In genomic region chr9:132268725-132269352, GRCh38 we compare ENCODE assay signal across 9 cellular contexts.
A peak's percentile ranks its signal among the peaks of the same experiment; 100 is the strongest.
DNase-seq lines count a peak whose midpoint lies in the region; ATAC-seq, FAIRE-seq and TF ChIP-seq lines count a peak whose summit lies in the region.
"Had no signal": no experiment of that assay in that cellular context is flagged by ENCODE, and none has a peak within 500 bp of the region (broad histone marks: within the 10 kb centered on the region; RNA-seq: fewer than 3 reads in every experiment).

No MANE protein-coding gene starts in this region.

- TF ChIP-seq POLR2A in HepG2 (IDR thresholded peaks at IDR 0.05; ENCODE audit: insufficient read depth in 1 of 2, low read depth in 2 of 2, low read length in 2 of 2): no peak

- no peak overlapping the region for H3K4me2 ChIP-seq in HepG2 (ENCODE audit: low read depth, low read length)

- intact Hi-C loops in HepG2 (cut with micrococcal nuclease; ENCODE audit: unreplicated experiment): no loop called here

- H4K20me1 ChIP-seq in HepG2 (ENCODE audit: insufficient read depth, low read length): 0 out of 2 replicates have a peak, but pooled peaks cover 2% of the 10 kb centered on the region

- CTCF ChIA-PET in HepG2 (lab: Yijun Ruan, JAX; ENCODE audit: low intra/inter-chr PET ratio, low total read pairs): interaction anchor here (0.7 to 1.3 kb wide), 3 partner anchors 9 to 506 kb away, joined by 3 to 6 read pairs (median 5); no protein-coding TSS in a partner anchor

- FAIRE-seq in HepG2 (lab: Jason Lieb, UNC): peak; percentile 12

- TF ChIP-seq CTCF in HepG2 (CRISPR knock-in tag; IDR thresholded peaks at IDR 0.05): peak; percentile 76

- H3K36me3 ChIP-seq in HepG2 (replicated peaks in 1 of 2; ENCODE audit: control insufficient read depth in 1 of 2, insufficient read depth in 2 of 2, low read length in 2 of 2): peaks cover 13 to 48% of the 10 kb centered on the region in 2 experiments

- no peak overlapping the region for H3K27ac Mint-ChIP-seq in central memory CD8-positive, alpha-beta T cell (ENCODE audit: low read depth)

- H3K27ac ChIP-seq in HepG2 (ENCODE audit: extremely low read length, insufficient read depth, low read length): peak overlapping the region; percentile 27

- WGBS in HepG2 (ENCODE audit: low lambda C conversion rate): 68% methylated on average over 10 of the region's 10 CpGs

- H3K36me3 Mint-ChIP-seq in central memory CD8-positive, alpha-beta T cell (ENCODE audit: insufficient read depth): peaks cover 61% of the 10 kb centered on the region

- H3K4me1 Mint-ChIP-seq in central memory CD8-positive, alpha-beta T cell: peaks cover 6% of the 10 kb centered on the region

- no peaks in the 10 kb centered on the region for H3K9me3 Mint-ChIP-seq in central memory CD8-positive, alpha-beta T cell

- peak; percentile 67 for DNase-seq in activated gamma-delta T cell treated with Interleukin-2 at 50 U/mL for 16 hours
- DNase-seq in activated gamma-delta T cell (lab: John Stamatoyannopoulos, UW): no peak
- peak; percentile 66 for DNase-seq in NCI-H2196 (lab: John Stamatoyannopoulos, UW; ENCODE audit: unreplicated experiment)
- DNase-seq in activated CD4-positive, alpha-beta T cell treated with anti-CD3 and anti-CD28 coated beads for 1 hour: peak; percentile 55
- DNase-seq in central memory CD8-positive, alpha-beta T cell (ENCODE audit: low spot score in 2 of 2): peak; percentile 54 to 58
- DNase-seq in HepG2 (ENCODE audit: low spot score): peak; percentile 39
- DNase-seq in stimulated activated CD4-positive, alpha-beta T cell treated with anti-CD3 and anti-CD28 coated beads, TNF-alpha, amount 100 ng/mL, for 4 hours (ENCODE audit: low read depth in 3 of 3): peak; percentile 35 to 46 (median 36)

- H3K4me3 Mint-ChIP-seq in central memory CD8-positive, alpha-beta T cell: no peak overlapping the region
- H3K4me3 Mint-ChIP-seq: stimulated activated naive CD8-positive, alpha-beta T cell treated with anti-CD3 and anti-CD28 coated beads, Interleukin-15, Interleukin-2, amounts not matched to agents 100 ng/mL and 50 ng/mL, for 24 hours had no signal

- no peak overlapping the region for H3K9ac ChIP-seq in HepG2 (ENCODE audit: insufficient read depth, low read depth, low read length)

- POLR2A ChIA-PET in HepG2 (lab: Yijun Ruan, JAX): no interaction called here

- H2AFZ ChIP-seq in HepG2 (ENCODE audit: low read length): no peak overlapping the region

- no peaks in the 10 kb centered on the region for H3K27me3 Mint-ChIP-seq in central memory CD8-positive, alpha-beta T cell
- H3K27me3 Mint-ChIP-seq: stimulated activated naive CD8-positive, alpha-beta T cell treated with anti-CD3 and anti-CD28 coated beads, Interleukin-15, Interleukin-2, amounts not matched to agents 100 ng/mL and 50 ng/mL, for 24 hours had no signal

- peaks cover 11% of the 10 kb centered on the region; the same call in 1 of the 2 replicates for H3K4me1 ChIP-seq in HepG2 (ENCODE audit: insufficient read depth, low read length)

- in situ Hi-C loops in HepG2 (cut with HindIII; ENCODE audit: extremely low pct_ligation_motif_present, low pct_unique_long_range_greater_than_20kb): loop anchor here (5.0 kb wide), 1 partner anchor 507 kb away; no protein-coding TSS in a partner anchor

- TF ChIP-seq RAD21 in HepG2 (CRISPR knock-in tag; IDR thresholded peaks at IDR 0.05): no peak

- BruUV-seq in HepG2 (replicated peaks; lab: Mats Ljungman, UMichigan): no TSS peak

- H3K27me3 ChIP-seq in HepG2 (ENCODE audit: control insufficient read depth in 1 of 2, insufficient read depth in 2 of 2, low read length in 2 of 2): no peaks in the 10 kb centered on the region

- no peak for ATAC-seq in central memory CD8-positive, alpha-beta T cell (replicated peaks; ENCODE audit: extremely low read depth, poor library complexity, severe bottlenecking)
- ATAC-seq in HepG2 (peak; percentile 73), HG02840 (IDR thresholded peaks at IDR 0.05; ENCODE audit: low FRiP score, unreplicated experiment) (no peak)

- H3K4me3 ChIP-seq in HepG2 (replicated peaks in 1 of 3; ENCODE audit: insufficient read depth in 1 of 3, low read depth in 2 of 3, low read length in 3 of 3): no peak overlapping the region

- H3K9me3 ChIP-seq in HepG2 (ENCODE audit: low read length): no peaks in the 10 kb centered on the region

- TF ChIP-seq EP300 in HepG2 (IDR thresholded peaks at IDR 0.05; ENCODE audit: low read depth in 2 of 2, low read length in 2 of 2) (no peak), HepG2 (CRISPR knock-in tag; IDR thresholded peaks at IDR 0.05; ENCODE audit: borderline replicate concordance) (no peak)

- no peaks in the 10 kb centered on the region for H3K79me2 ChIP-seq in HepG2 (ENCODE audit: insufficient read depth, low read length)

TF ChIP-seq in HepG2, 621 proteins besides CTCF, POLR2A, EP300 and RAD21:
- TF ChIP-seq ZNF678 (CRISPR knock-in tag; IDR thresholded peaks at IDR 0.05): no peak
- no peak for TF ChIP-seq FOXO4 (CRISPR knock-in tag; conservative IDR thresholded peaks at IDR 0.05)
- TF ChIP-seq NCOR1 (IDR thresholded peaks at IDR 0.05; ENCODE audit: borderline replicate concordance, low read length): no peak
- no peak for TF ChIP-seq KAT7 (CRISPR knock-in tag; IDR thresholded peaks at IDR 0.05; ENCODE audit: borderline replicate concordance)
- TF ChIP-seq CEBPB (IDR thresholded peaks at IDR 0.05; ENCODE audit: borderline replicate concordance, low read depth, low read length): no peak
- TF ChIP-seq HOXA7 (CRISPR knock-in tag; IDR thresholded peaks at IDR 0.05): no peak
- TF ChIP-seq SMC3 (IDR thresholded peaks at IDR 0.05; ENCODE audit: low read length): peak; percentile 64
- TF ChIP-seq TEAD3 (CRISPR knock-in tag; optimal IDR thresholded peaks at IDR 0.05; ENCODE audit: borderline replicate concordance): peak; percentile 32
- TF ChIP-seq CENPX (CRISPR knock-in tag; IDR thresholded peaks at IDR 0.05): no peak
- TF ChIP-seq ELF4 (CRISPR knock-in tag; IDR thresholded peaks at IDR 0.05; ENCODE audit: borderline replicate concordance): no peak
- TF ChIP-seq STAG1 (CRISPR knock-in tag; IDR thresholded peaks at IDR 0.05): peak; percentile 43
- peak; percentile 41; the same call in 1 of the 2 replicates for TF ChIP-seq ZBTB33 (CRISPR knock-in tag; IDR thresholded peaks at IDR 0.05)
- TF ChIP-seq RCOR2 (CRISPR knock-in tag; IDR thresholded peaks at IDR 0.05): no peak
- no peak for TF ChIP-seq PHF8 (CRISPR knock-in tag; IDR thresholded peaks at IDR 0.05)
- no peak for TF ChIP-seq TBP (CRISPR knock-in tag; IDR thresholded peaks at IDR 0.05)
- no peak for TF ChIP-seq MIXL1 (CRISPR knock-in tag; IDR thresholded peaks at IDR 0.05)
TF ChIP-seq in HepG2: peak in this region for 4.
